In the genomic region with DNA sequence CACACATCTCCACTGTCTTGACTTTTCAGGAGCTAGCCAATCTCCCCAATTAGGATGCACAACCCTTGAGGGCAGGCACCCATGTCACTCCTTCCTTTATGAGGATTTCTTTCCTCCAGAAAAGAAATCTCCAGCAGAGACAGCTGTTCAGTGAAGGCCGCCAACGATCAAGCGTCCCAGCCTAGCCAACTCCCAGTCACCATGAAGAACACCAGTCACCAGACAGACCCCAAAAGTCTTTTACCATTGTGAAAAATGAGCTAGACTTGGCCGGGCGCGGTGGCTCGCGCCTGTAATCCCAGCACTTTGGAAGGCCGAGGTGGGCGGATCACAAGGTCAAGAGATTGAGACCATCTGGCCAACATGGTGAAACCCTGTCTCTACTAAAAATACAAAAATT, we compare ENCODE assay signal across 10 cellular contexts. TPM values are rescaled to one million over a fixed set of nuclear protein-coding genes. Genes with fewer than 3 reads are reported as not detected.
"Had no signal": no experiment of that assay in that cellular context is flagged by ENCODE, and none has a peak within 500 bp of the region (broad histone marks: within the 10 kb centered on the region; RNA-seq: fewer than 3 reads in every experiment).

No MANE protein-coding gene starts in this region.

RNA-seq across cellular contexts. Expression of a gene that starts 7.7 kb away (rescaled TPM):
- total RNA-seq: naive thymus-derived CD4-positive, alpha-beta T cell; natural killer cell; occipital lobe; osteocyte; pancreas; progenitor cell of endocrine pancreas; psoas muscle; right lobe of liver; skeletal muscle tissue; vagina had no signal
- polyA plus RNA-seq: naive thymus-derived CD4-positive, alpha-beta T cell had no signal

RNA-seq across cellular contexts. Expression of a gene that starts 17.2 kb away (rescaled TPM):
- polyA plus RNA-seq: naive thymus-derived CD4-positive, alpha-beta T cell had no signal
